In genomic region chr5:7759951-7760580, GRCh38 we compare ENCODE assay signal across 24 cellular contexts.
"Had no signal": no experiment of that assay in that cellular context is flagged by ENCODE, and none has a peak within 500 bp of the region (broad histone marks: within the 10 kb centered on the region; RNA-seq: fewer than 3 reads in every experiment).

No MANE protein-coding gene starts in this region.

- H3K4me3 ChIP-seq: adrenal gland, ascending aorta, left lung, lung, neural progenitor cell, transverse colon had no signal

- ATAC-seq: activated T-cell treated with anti-CD3 and anti-CD28 coated beads, Interleukin-2, amount 50 U/mL, for 4 hours; effector memory CD8-positive, alpha-beta T cell; left lung; naive thymus-derived CD8-positive, alpha-beta T cell; T-cell had no signal

- H3K36me3 Mint-ChIP-seq: activated naive CD8-positive, alpha-beta T cell; naive thymus-derived CD8-positive, alpha-beta T cell; neural progenitor cell; T-cell had no signal

- H3K27me3 ChIP-seq: adrenal gland, ascending aorta, neural progenitor cell, transverse colon had no signal

- H3K9me3 ChIP-seq: adrenal gland, ascending aorta, left lung, transverse colon had no signal

- H3K4me1 ChIP-seq: adrenal gland, left lung, neural progenitor cell, transverse colon had no signal

- H3K9me3 Mint-ChIP-seq: activated T-cell treated with anti-CD3 and anti-CD28 coated beads, Interleukin-2, amount 50 U/mL, for 4 hours; activated T-helper 2 cell treated with anti-CD3 and anti-CD28 coated beads, Interferon-gamma antibody, Interleukin-2, Interleukin-4, amounts not matched to agents 10 μg/mL and 5 μg/mL and 100 μg/mL, durations not matched to agents 14 hours and 24 hours and 36 hours; effector memory CD8-positive, alpha-beta T cell; neural progenitor cell; stimulated activated naive CD8-positive, alpha-beta T cell treated with anti-CD3 and anti-CD28 coated beads, Interleukin-15, Interleukin-2, amounts not matched to agents 100 ng/mL and 50 ng/mL, for 24 hours; T-cell; T-helper 2 cell treated with Interferon-gamma antibody and Interleukin-4, amounts not matched to agents 5 μg/mL and 100 μg/mL, for 36 hours had no signal

- DNase-seq: activated CD4-positive, alpha-beta T cell treated with anti-CD3 and anti-CD28 coated beads, Interleukin-2, amount 50 U/mL, for 4 hours; activated CD4-positive, CD25-positive, alpha-beta regulatory T cell treated with anti-CD3 and anti-CD28 coated beads, Interleukin-2, amount 50 U/mL, for 72 hours; activated CD8-positive, alpha-beta memory T cell treated with anti-CD3 and anti-CD28 coated beads, Interleukin-2, amount 50 U/mL, for 48 hours; activated naive CD4-positive, alpha-beta T cell; activated T-cell treated with anti-CD3 and anti-CD28 coated beads, Interleukin-2, amount 50 U/mL, for 4 hours; adrenal gland; effector memory CD8-positive, alpha-beta T cell; kidney; left lung; posterior cingulate gyrus; T-cell; transverse colon had no signal

- H3K4me1 Mint-ChIP-seq: T-cell had no signal

- H3K4me3 Mint-ChIP-seq: activated naive CD8-positive, alpha-beta T cell; activated T-cell treated with anti-CD3 and anti-CD28 coated beads, Interleukin-2, amount 50 U/mL, for 4 hours; effector memory CD8-positive, alpha-beta T cell; naive thymus-derived CD8-positive, alpha-beta T cell; neural progenitor cell; stimulated activated naive CD8-positive, alpha-beta T cell treated with anti-CD3 and anti-CD28 coated beads, Interleukin-15, Interleukin-2, amounts not matched to agents 100 ng/mL and 50 ng/mL, for 24 hours; T-cell; T-helper 2 cell treated with Interferon-gamma antibody and Interleukin-4, amounts not matched to agents 5 μg/mL and 100 μg/mL, for 36 hours had no signal

- H3K27ac ChIP-seq: adrenal gland, ascending aorta, left lung, neural progenitor cell, transverse colon, WERI-Rb-1 had no signal

- FAIRE-seq: endothelial cell of umbilical vein, kidney, TTC549, urothelium cell line had no signal

- H3K36me3 ChIP-seq: adrenal gland, ascending aorta, left lung, neural progenitor cell, transverse colon had no signal

- H3K27ac Mint-ChIP-seq: activated naive CD8-positive, alpha-beta T cell; activated T-helper 2 cell treated with anti-CD3 and anti-CD28 coated beads, Interferon-gamma antibody, Interleukin-2, Interleukin-4, amounts not matched to agents 10 μg/mL and 5 μg/mL and 100 μg/mL, durations not matched to agents 14 hours and 24 hours and 36 hours; effector memory CD8-positive, alpha-beta T cell; naive thymus-derived CD8-positive, alpha-beta T cell; neural progenitor cell; stimulated activated naive CD8-positive, alpha-beta T cell treated with anti-CD3 and anti-CD28 coated beads, Interleukin-15, Interleukin-2, amounts not matched to agents 100 ng/mL and 50 ng/mL, for 24 hours; T-cell; T-helper 2 cell treated with Interferon-gamma antibody and Interleukin-4, amounts not matched to agents 5 μg/mL and 100 μg/mL, for 36 hours had no signal
